In genomic region chr19:13262450-13262849, GRCh38 we compare ENCODE assay signal across 8 cellular contexts.
DNase-seq lines count a peak whose midpoint lies in the region; ATAC-seq and TF ChIP-seq lines count a peak whose summit lies in the region.

No MANE protein-coding gene starts in this region.

- H3K4me3 ChIP-seq in AG09309 (ENCODE audit: control insufficient read depth, low read depth, low read length) (no peak overlapping the region), cardiac fibroblast (replicated peaks in 1 of 2; ENCODE audit: low read depth in 2 of 2, low read length in 2 of 2) (no peak overlapping the region), right lobe of liver (no peak overlapping the region)

- intact Hi-C loops in right lobe of liver (cut with DNase I), result loop anchor here (10.0 kb wide), 3 partner anchors 68 to 288 kb away; partner anchors contain the start of gene LYL1 (in 1 of the 2)

- H3K36me3 ChIP-seq in right lobe of liver, result no peaks in the 10 kb centered on the region

- TF ChIP-seq CTCF in AG09309 (IDR thresholded peaks at IDR 0.05; ENCODE audit: control insufficient read depth, insufficient read depth, low read depth, low read length, missing control alignments) (peak; percentile 50), GM12873 (IDR thresholded peaks at IDR 0.05; ENCODE audit: insufficient read depth, low read depth, low read length, missing control alignments) (peak; percentile 63), cardiac fibroblast (IDR thresholded peaks at IDR 0.05; ENCODE audit: low read depth, low read length) (peak; percentile 38), right lobe of liver (IDR thresholded peaks at IDR 0.05) (peak; percentile 56 to 71 (median 60))

- peak; percentile 74 to 89 (median 79) for ATAC-seq in right lobe of liver
- ATAC-seq in GM21825 (IDR thresholded peaks at IDR 0.05; ENCODE audit: unreplicated experiment), result no peak

- DNase-seq in AG09309 (ENCODE audit: low read depth), result peak; percentile 7
- DNase-seq in NCI-H69 (lab: John Stamatoyannopoulos, UW), result peak; percentile 50
- peak; percentile 70 to 71 for DNase-seq in cardiac fibroblast (ENCODE audit: low read depth in 2 of 2)
- DNase-seq in right lobe of liver, result no peak
- no peak for DNase-seq in mesenteric fat pad (ENCODE audit: low spot score)
- DNase-seq in nucleus accumbens (lab: John Stamatoyannopoulos, UW), result no peak

- TF ChIP-seq POLR2A in right lobe of liver (IDR thresholded peaks at IDR 0.05), result no peak

- 39% methylated on average over 8 of the region's 8 CpGs for WGBS in right lobe of liver (ENCODE audit: insufficient coverage, low coverage, low lambda C conversion rate, missing lambda C conversion rate)

- no peaks in the 10 kb centered on the region for H3K4me1 ChIP-seq in right lobe of liver

- no peaks in the 10 kb centered on the region for H3K9me3 ChIP-seq in right lobe of liver

- H3K27me3 ChIP-seq in right lobe of liver, result no peaks in the 10 kb centered on the region

- H3K27ac ChIP-seq in right lobe of liver, result no peak overlapping the region

Comparison
In these comparisons a context has a peak if more than half of its experiments do, and no peak if none do; other contexts are left out.
1. DNase-seq: peak in AG09309 (single experiment), NCI-H69 (single experiment) and cardiac fibroblast (2 of 2); none in right lobe of liver (0 of 3), mesenteric fat pad (single experiment) and nucleus accumbens (0 of 56).
2. Peak in every context shown above with its lines, with median percentiles within 50 percentile points of each other: CTCF ChIP-seq.